23 cellular contexts compared by ENCODE assay signal in the genomic region with DNA sequence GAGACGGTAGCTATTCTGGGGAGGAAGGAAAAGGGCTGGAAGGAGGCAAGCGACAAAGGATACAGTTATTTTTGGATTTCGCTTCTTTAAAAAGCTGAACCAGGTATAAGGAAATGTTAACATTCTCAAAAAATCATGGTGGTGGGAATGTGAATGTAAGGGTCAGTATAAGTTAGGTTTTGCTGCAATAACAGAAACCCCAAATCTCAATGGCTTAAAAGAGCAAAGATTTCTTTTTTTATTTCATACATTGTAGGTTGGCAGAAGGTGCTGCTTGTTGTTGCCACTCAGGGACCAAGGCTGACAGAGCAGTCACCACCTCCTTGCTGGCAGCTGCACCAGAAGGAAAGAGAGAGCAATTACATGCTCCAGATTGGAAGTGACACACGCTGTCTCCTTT.
"Had no signal": no experiment of that assay in that cellular context is flagged by ENCODE, and none has a peak within 500 bp of the region (broad histone marks: within the 10 kb centered on the region; RNA-seq: fewer than 3 reads in every experiment).

No MANE protein-coding gene starts in this region.

- H3K36me3 ChIP-seq: esophagus squamous epithelium, gastrocnemius medialis, left lung, sigmoid colon, thoracic aorta, vagina had no signal

- H3K9me3 ChIP-seq: gastrocnemius medialis, vagina had no signal

- ATAC-seq: activated naive CD8-positive, alpha-beta T cell treated with anti-CD3 and anti-CD28 coated beads, Interleukin-2, amount 50 U/mL, for 24 hours; gastrocnemius medialis; left lung; naive thymus-derived CD4-positive, alpha-beta T cell had no signal

- H3K4me1 Mint-ChIP-seq: neural crest cell had no signal

- H3K4me3 ChIP-seq: coronary artery, esophagus squamous epithelium, gastrocnemius medialis, left lung, lung, sigmoid colon, smooth muscle cell, thoracic aorta, vagina had no signal

- H3K4me2 ChIP-seq: smooth muscle cell had no signal

- H3K27me3 ChIP-seq: esophagus squamous epithelium, gastrocnemius medialis, left lung, sigmoid colon, vagina had no signal

- H3K4me1 ChIP-seq: esophagus squamous epithelium, sigmoid colon, vagina had no signal

- H3K27ac Mint-ChIP-seq: activated T-cell treated with anti-CD3 and anti-CD28 coated beads, Interleukin-2, amount 50 U/mL, for 24 hours; activated T-helper 2 cell treated with anti-CD3 and anti-CD28 coated beads, Interferon-gamma antibody, Interleukin-2, Interleukin-4, amounts not matched to agents 10 μg/mL and 5 μg/mL and 100 μg/mL, durations not matched to agents 14 hours and 24 hours and 36 hours; stimulated activated naive B cell treated with anti-CD40 and anti-IgM and Interleukin-4, amounts not matched to agents 10 μg/mL and 1 μg/mL and 100 μg/mL, for 72 hours; type B pancreatic cell had no signal

- H3K9me3 Mint-ChIP-seq: type B pancreatic cell had no signal

- DNase-seq: activated naive CD4-positive, alpha-beta T cell; activated naive CD8-positive, alpha-beta T cell treated with anti-CD3 and anti-CD28 coated beads, Interleukin-2, amount 50 U/mL, for 24 hours; activated T-cell treated with anti-CD3 and anti-CD28 coated beads, Interleukin-2, amount 50 U/mL, for 24 hours; cerebellar nuclear complex; esophagus squamous epithelium; gastrocnemius medialis; hippocampal formation; kidney glomerular epithelial cell; left lung; naive thymus-derived CD4-positive, alpha-beta T cell; posterior cingulate gyrus; sigmoid colon; stimulated activated CD4-positive, alpha-beta T cell treated with anti-CD3 and anti-CD28 coated beads, Interleukin-15, amount 100 ng/mL, for 24 hours; stimulated activated CD8-positive, alpha-beta memory T cell treated with anti-CD3 and anti-CD28 coated beads, Interleukin-4, amount 100 ng/mL, for 48 hours; stimulated activated naive B cell treated with anti-CD40 and anti-IgM and Interleukin-4, amounts not matched to agents 10 μg/mL and 1 μg/mL and 100 μg/mL, for 72 hours had no signal

- H3K36me3 Mint-ChIP-seq: type B pancreatic cell had no signal

- H3K4me3 Mint-ChIP-seq: activated naive CD8-positive, alpha-beta T cell treated with anti-CD3 and anti-CD28 coated beads, Interleukin-2, amount 50 U/mL, for 24 hours; activated T-cell treated with anti-CD3 and anti-CD28 coated beads, Interleukin-2, amount 50 U/mL, for 24 hours; naive thymus-derived CD4-positive, alpha-beta T cell; neural crest cell; stimulated activated naive B cell treated with anti-CD40 and anti-IgM and Interleukin-4, amounts not matched to agents 10 μg/mL and 1 μg/mL and 100 μg/mL, for 72 hours; type B pancreatic cell had no signal

- H3K27ac ChIP-seq: coronary artery, esophagus squamous epithelium, gastrocnemius medialis, sigmoid colon, thoracic aorta, vagina had no signal

- H3K27me3 Mint-ChIP-seq: activated naive CD8-positive, alpha-beta T cell treated with anti-CD3 and anti-CD28 coated beads, Interleukin-2, amount 50 U/mL, for 24 hours; activated T-cell treated with anti-CD3 and anti-CD28 coated beads, Interleukin-2, amount 50 U/mL, for 24 hours; naive thymus-derived CD4-positive, alpha-beta T cell; type B pancreatic cell had no signal
